Comparison of ENCODE assay signal across 25 cellular contexts in the genomic region with DNA sequence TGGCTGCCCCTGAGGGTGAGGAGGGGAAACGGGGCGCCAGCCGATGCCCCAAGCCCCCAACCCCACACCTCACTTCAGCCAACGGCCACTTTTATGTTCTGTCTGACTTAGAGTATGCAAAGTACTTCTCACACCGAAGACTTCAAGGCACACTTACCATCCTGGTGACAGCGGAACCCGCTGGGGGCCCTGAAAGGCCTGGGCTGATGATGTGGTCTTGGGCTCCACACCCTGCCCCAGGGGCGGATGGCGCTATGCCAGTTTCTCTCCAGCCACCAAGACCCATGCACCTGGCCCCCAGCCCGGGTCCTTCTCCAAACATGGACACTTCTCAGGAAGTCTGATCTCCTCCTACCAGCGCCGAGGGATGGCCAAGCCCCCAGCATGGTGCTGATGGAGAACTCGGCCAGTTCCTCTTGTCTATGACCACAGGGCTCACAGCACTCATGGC.
"Had no signal": no experiment of that assay in that cellular context is flagged by ENCODE, and none has a peak within 500 bp of the region (broad histone marks: within the 10 kb centered on the region; RNA-seq: fewer than 3 reads in every experiment).

No MANE protein-coding gene starts in this region.

- H3K36me3 ChIP-seq: breast epithelium, MG63, SJSA1 had no signal

- ATAC-seq: activated CD8-positive, alpha-beta T cell treated with anti-CD3 and anti-CD28 coated beads, Interleukin-2, amount 10 ng/mL, durations not matched to agents 7 days and 5 days; Panc1; Right ventricle myocardium inferior; SK-N-SH treated with all-trans-retinoic acid at 6 μM for 48 hours had no signal

- H3K9me3 ChIP-seq: breast epithelium, MG63 had no signal

- H3K27me3 ChIP-seq: breast epithelium, MG63, SJSA1 had no signal

- H3K27ac ChIP-seq: breast epithelium, SJSA1 had no signal

- H3K4me3 ChIP-seq: breast epithelium, MG63, SJSA1 had no signal

- DNase-seq: activated CD4-positive, alpha-beta T cell treated with anti-CD3 and anti-CD28 coated beads for 48 hours; activated CD4-positive, alpha-beta T cell treated with anti-CD3 and anti-CD28 coated beads, Interleukin-2, amount 50 U/mL, for 4 hours; activated CD4-positive, CD25-positive, alpha-beta regulatory T cell treated with anti-CD3 and anti-CD28 coated beads, Interleukin-2, amount 50 U/mL, for 72 hours; activated CD8-positive, alpha-beta memory T cell treated with anti-CD3 and anti-CD28 coated beads, Interleukin-2, amount 50 U/mL, for 48 hours; activated CD8-positive, alpha-beta T cell treated with anti-CD3 and anti-CD28 coated beads, Interleukin-2, amount 10 ng/mL, durations not matched to agents 7 days and 5 days; activated effector memory CD4-positive, alpha-beta T cell treated with anti-CD3 and anti-CD28 coated beads, Interleukin-2, amount 50 U/mL, for 16 hours; activated naive CD4-positive, alpha-beta T cell treated with anti-CD3 and anti-CD28 coated beads, Interleukin-2, amount 10 ng/mL, durations not matched to agents 7 days and 5 days; activated naive CD8-positive, alpha-beta T cell treated with anti-CD3 and anti-CD28 coated beads for 36 hours; activated T-cell treated with anti-CD3 and anti-CD28 coated beads, Interleukin-2, amount 50 U/mL, for 24 hours; MG63; MV-4-11; NCI-H1105; NCI-H1436; NCI-H1694 treated with DMSO at 0.1 percent for 48 hours; NCI-H2029 treated with DMSO at 0.1 percent for 48 hours; NCI-H510A treated with DMSO at 0.1 percent for 48 hours; NCI-H69; NK-92 treated with Interleukin-12 subunit alpha and Interleukin-12 subunit beta, amount 100 ng/mL, for 24 hours; OCI-M1; RPMI8226 had no signal
